In genomic region chr17:6786618-6787017, GRCh38 we compare ENCODE assay signal across 17 cellular contexts. TPM values are rescaled to one million over a fixed set of nuclear protein-coding genes. Genes with fewer than 3 reads are reported as not detected.
A peak's percentile ranks its signal among the peaks of the same experiment; 100 is the strongest.
DNase-seq lines count a peak whose midpoint lies in the region; ATAC-seq and TF ChIP-seq lines count a peak whose summit lies in the region.
"Had no signal": no experiment of that assay in that cellular context is flagged by ENCODE, and none has a peak within 500 bp of the region (broad histone marks: within the 10 kb centered on the region; RNA-seq: fewer than 3 reads in every experiment).

No MANE protein-coding gene starts in this region.

- H2AFZ ChIP-seq in Karpas-422 (ENCODE audit: low read length): no peak overlapping the region

- CTCF ChIA-PET in AG04450 (lab: Charles Lee): interaction anchor here (1.0 to 1.1 kb wide), 3 partner anchors 56 to 314 kb away, joined by 4 to 13 read pairs (median 4); no protein-coding TSS in a partner anchor

- no peaks in the 10 kb centered on the region for H3K9me3 ChIP-seq in AG04450 (ENCODE audit: control insufficient read depth, insufficient read depth, low read length)
- no peaks in the 10 kb centered on the region for H3K9me3 ChIP-seq in Karpas-422 (ENCODE audit: low read length)
- H3K9me3 ChIP-seq: ovary had no signal

- TF ChIP-seq CTCF in AG04450 (IDR thresholded peaks at IDR 0.05; ENCODE audit: low read depth, low read length) (no peak), choroid plexus epithelial cell (conservative IDR thresholded peaks at IDR 0.05; ENCODE audit: low read depth, low read length) (no peak)

- H3K4me1 ChIP-seq in Karpas-422 (ENCODE audit: low read length): no peaks in the 10 kb centered on the region

- H3K9ac ChIP-seq in Karpas-422 (ENCODE audit: low read length): no peak overlapping the region

- H3K4me3 ChIP-seq in AG04450 (ENCODE audit: low read depth, low read length): no peak overlapping the region
- H3K4me3 ChIP-seq in choroid plexus epithelial cell (ENCODE audit: low read depth, low read length): no peak overlapping the region
- no peak overlapping the region for H3K4me3 ChIP-seq in Karpas-422 (ENCODE audit: low read length)
- H3K4me3 ChIP-seq: ovary had no signal

- no peak overlapping the region for H3K27ac ChIP-seq in AG04450 (ENCODE audit: low read depth, low read length)
- H3K27ac ChIP-seq in Karpas-422 (ENCODE audit: low read length): no peak overlapping the region
- H3K27ac ChIP-seq: ovary, WERI-Rb-1 had no signal

- DNase-seq in AG04450 (ENCODE audit: low read depth, low spot score) (peak; percentile 13), HS-5 (ENCODE audit: low read depth) (peak; percentile 36), choroid plexus epithelial cell (ENCODE audit: low read depth) (peak; percentile 68), iris pigment epithelial cell (ENCODE audit: low read depth) (peak; percentile 81), NCI-H2029 (lab: John Stamatoyannopoulos, UW) (no peak), Karpas-422 (no peak), NCI-H1048 (lab: John Stamatoyannopoulos, UW) (no peak)
- DNase-seq: ACHN; activated naive CD8-positive, alpha-beta T cell treated with anti-CD3 and anti-CD28 coated beads, Interleukin-2, amount 50 U/mL, for 24 hours; mesenchymal stem cell; NCI-H526 treated with DMSO at 0.1 percent for 48 hours; ovary; stimulated activated CD8-positive, alpha-beta memory T cell treated with anti-CD3 and anti-CD28 coated beads, Interleukin-4, amount 100 ng/mL, for 48 hours; WERI-Rb-1 had no signal

- no peak for ATAC-seq in HG03097 (IDR thresholded peaks at IDR 0.05; ENCODE audit: low FRiP score, unreplicated experiment)
- ATAC-seq: activated naive CD8-positive, alpha-beta T cell treated with anti-CD3 and anti-CD28 coated beads, Interleukin-2, amount 50 U/mL, for 24 hours had no signal

- H4K20me1 ChIP-seq in Karpas-422 (ENCODE audit: insufficient read depth, low read depth, low read length): no peaks in the 10 kb centered on the region

- H3K36me3 ChIP-seq in Karpas-422 (ENCODE audit: insufficient read depth, low read length): no peaks in the 10 kb centered on the region
- H3K36me3 ChIP-seq: ovary, WERI-Rb-1 had no signal

- POLR2A ChIA-PET in AG04450 (lab: Yijun Ruan, JAX): interaction anchor here (0.6 kb wide), 1 partner anchor 354 kb away, joined by 8 read pairs; no protein-coding TSS in a partner anchor

- no peak overlapping the region for H3K4me2 ChIP-seq in Karpas-422 (ENCODE audit: low read depth, low read length, poor library complexity, severe bottlenecking)

- H3K27me3 ChIP-seq in AG04450 (ENCODE audit: control insufficient read depth, insufficient read depth, low read length): peaks cover 10% of the 10 kb centered on the region
- H3K27me3 ChIP-seq in Karpas-422 (ENCODE audit: low read length): no peaks in the 10 kb centered on the region
- H3K27me3 ChIP-seq: ovary had no signal

- H3K79me2 ChIP-seq in Karpas-422 (ENCODE audit: low read length): no peaks in the 10 kb centered on the region

- H3K9me2 ChIP-seq in Karpas-422 (replicated peaks; ENCODE audit: insufficient read depth, low read length): no peaks in the 10 kb centered on the region

RNA-seq across cellular contexts. Expression of gene FBXO39, which starts 10.6 kb away (rescaled TPM):
- 0.10 and 0.12 TPM in 2 replicates for polyA plus RNA-seq in AG04450 (2011; rRNA removed)
- 0.23 TPM in 1 of 2 replicates, not detected in the other for polyA minus RNA-seq in AG04450 (2011; rRNA and poly(A)+ RNA removed)
- not detected in 2 replicates for total RNA-seq in Karpas-422 (2014; rRNA removed; shearing (Covaris generic); ENCODE audit: low replicate concordance)
- total RNA-seq: SK-MEL-5 had no signal

RNA-seq across cellular contexts. Expression of gene XAF1, which starts 30.8 kb away (rescaled TPM):
- 6.3 and 13.7 TPM in 2 replicates for polyA plus RNA-seq in AG04450 (2011; rRNA removed)
- polyA minus RNA-seq in AG04450 (2011; rRNA and poly(A)+ RNA removed): 35.3 and 46.0 TPM in 2 replicates
- total RNA-seq in Karpas-422 (2014; rRNA removed; shearing (Covaris generic); ENCODE audit: low replicate concordance): 4.7 and 8.3 TPM in 2 replicates

RNA-seq across cellular contexts. Expression of gene TEKT1, which starts 44.9 kb away (rescaled TPM):
- polyA plus RNA-seq in AG04450 (2011; rRNA removed): not detected in 2 replicates
- not detected in 2 replicates for polyA minus RNA-seq in AG04450 (2011; rRNA and poly(A)+ RNA removed)
- total RNA-seq in Karpas-422 (2014; rRNA removed; shearing (Covaris generic); ENCODE audit: low replicate concordance): not detected in 2 replicates
- total RNA-seq: SK-MEL-5, ureter had no signal

Comparison
In these comparisons a context has a peak if more than half of its experiments do, and no peak if none do; other contexts are left out.
1. DNase-seq: peak in AG04450 (single experiment), HS-5 (single experiment), choroid plexus epithelial cell (single experiment) and iris pigment epithelial cell (single experiment); none in NCI-H2029 (single experiment), Karpas-422 (single experiment) and NCI-H1048 (single experiment).